Comparison of ENCODE assay signal across 8 cellular contexts in genomic region chr11:534592-535518, GRCh38. TPM values are rescaled to one million over a fixed set of nuclear protein-coding genes. Genes with fewer than 3 reads are reported as not detected.
DNase-seq lines count a peak whose midpoint lies in the region; ATAC-seq and TF ChIP-seq lines count a peak whose summit lies in the region.

No MANE protein-coding gene starts in this region.

- no peak overlapping the region for H2AFZ ChIP-seq in osteoblast (ENCODE audit: low read length)

- CTCF ChIA-PET in AG04450 (lab: Charles Lee), result interaction anchor here (0.6 to 1.0 kb wide), 3 partner anchors 15 to 166 kb away, joined by 3 to 4 read pairs (median 3); no protein-coding TSS in a partner anchor

- POLR2A ChIA-PET in AG04450 (lab: Yijun Ruan, JAX), result interaction anchor here (1.0 to 1.9 kb wide), 2 partner anchors 41 to 327 kb away, joined by 3 to 13 read pairs; partner anchors contain the start of genes BET1L, PHRF1 and RIC8A

- H3K79me2 ChIP-seq in osteoblast (ENCODE audit: insufficient read depth, low read length), result peaks cover 16% of the 10 kb centered on the region

- DNase-seq in AG04450 (ENCODE audit: low read depth, low spot score) (no peak), KBM-7 (peak; percentile 40), fibroblast of villous mesenchyme (ENCODE audit: low read depth) (peak; percentile 17), osteoblast (ENCODE audit: insufficient read length, low spot score, missing footprints) (peak; percentile 96), DMS114 treated with DMSO at 0.1 percent for 48 hours (lab: John Stamatoyannopoulos, UW; ENCODE audit: unreplicated experiment) (no peak)
- DNase-seq in activated CD8-positive, alpha-beta memory T cell treated with anti-CD3 and anti-CD28 coated beads, Interleukin-2, amount 50 U/mL, for 48 hours, result peak; percentile 69

- TF ChIP-seq CTCF in AG04450 (IDR thresholded peaks at IDR 0.05; ENCODE audit: low read depth, low read length) (no peak), fibroblast of villous mesenchyme (IDR thresholded peaks at IDR 0.05; ENCODE audit: insufficient read depth, low read depth, low read length) (no peak), osteoblast (IDR thresholded peaks at IDR 0.05; ENCODE audit: extremely low read depth, low read depth, low read length) (no peak)

- in situ Hi-C loops in KBM-7 (cut with MboI; ENCODE audit: low pct_unique_long_range_greater_than_20kb, low sequenced_read_pairs), result no loop called here

- H3K27me3 ChIP-seq in AG04450 (ENCODE audit: control insufficient read depth, insufficient read depth, low read length) (no peaks in the 10 kb centered on the region), osteoblast (ENCODE audit: insufficient read depth, low read length) (no peaks in the 10 kb centered on the region)

- peaks cover 13% of the 10 kb centered on the region for H3K36me3 ChIP-seq in osteoblast (ENCODE audit: insufficient read depth, low read length)

- no peaks in the 10 kb centered on the region; the same call in 1 of the 2 replicates for H3K9me3 ChIP-seq in AG04450 (ENCODE audit: control insufficient read depth, insufficient read depth, low read length)
- no peaks in the 10 kb centered on the region for H3K9me3 ChIP-seq in osteoblast (ENCODE audit: low read depth, low read length)

- peak; percentile 22 for ATAC-seq in GM18909 (IDR thresholded peaks at IDR 0.05; ENCODE audit: poor library complexity, unreplicated experiment)
- ATAC-seq in GM18870 (IDR thresholded peaks at IDR 0.05; ENCODE audit: unreplicated experiment), result no peak

- peaks cover 20% of the 10 kb centered on the region for H3K4me1 ChIP-seq in osteoblast (ENCODE audit: insufficient read depth, low read length)

- H3K4me2 ChIP-seq in osteoblast (ENCODE audit: insufficient read depth, low read length), result peak overlapping the region; percentile 87

- H4K20me1 ChIP-seq in osteoblast (ENCODE audit: insufficient read depth, low read length), result peaks cover 23% of the 10 kb centered on the region

- no peak overlapping the region for H3K27ac ChIP-seq in AG04450 (ENCODE audit: low read depth, low read length)
- H3K27ac ChIP-seq in osteoblast (ENCODE audit: low read depth, low read length), result peak overlapping the region; percentile 37

- H3K4me3 ChIP-seq in AG04450 (ENCODE audit: low read depth, low read length), result peak overlapping the region; percentile 73
- H3K4me3 ChIP-seq in fibroblast of villous mesenchyme (ENCODE audit: low read depth, low read length), result peak overlapping the region; percentile 79
- H3K4me3 ChIP-seq in osteoblast (ENCODE audit: insufficient read depth, low read length), result peak overlapping the region; percentile 80

RNA-seq across cellular contexts. Expression of gene HRAS, which starts 0.5 kb away (rescaled TPM):
- polyA plus RNA-seq in AG04450 (2011; rRNA removed), result 44.7 and 58.7 TPM in 2 replicates
- polyA minus RNA-seq in AG04450 (2011; rRNA and poly(A)+ RNA removed), result 57.0 and 71.2 TPM in 2 replicates
- total RNA-seq in fibroblast of villous mesenchyme (36.7 and 47.0 TPM in 2 replicates), osteoblast (28.6 and 35.7 TPM in 2 replicates)

RNA-seq across cellular contexts. Expression of gene LRRC56, which starts 2.5 kb away (rescaled TPM):
- 0.86 and 1.5 TPM in 2 replicates for polyA plus RNA-seq in AG04450 (2011; rRNA removed)
- polyA minus RNA-seq in AG04450 (2011; rRNA and poly(A)+ RNA removed), result 0.48 and 0.83 TPM in 2 replicates
- total RNA-seq in fibroblast of villous mesenchyme (0.43 and 0.64 TPM in 2 replicates), osteoblast (0.88 and 1.1 TPM in 2 replicates)

RNA-seq across cellular contexts. Expression of gene LMNTD2, which starts 25.7 kb away (rescaled TPM):
- polyA plus RNA-seq in AG04450 (2011; rRNA removed), result 0.32 and 0.67 TPM in 2 replicates
- polyA minus RNA-seq in AG04450 (2011; rRNA and poly(A)+ RNA removed), result not detected in 2 replicates
- 1.6 and 2.2 TPM in 2 replicates for total RNA-seq in fibroblast of villous mesenchyme
- 0.29 and 0.36 TPM in 2 replicates for total RNA-seq in osteoblast

RNA-seq across cellular contexts. Expression of gene RASSF7, which starts 25.9 kb away (rescaled TPM):
- polyA plus RNA-seq in AG04450 (2011; rRNA removed), result 2.5 and 4.3 TPM in 2 replicates
- polyA minus RNA-seq in AG04450 (2011; rRNA and poly(A)+ RNA removed), result 0.78 and 1.3 TPM in 2 replicates
- total RNA-seq in fibroblast of villous mesenchyme (14.2 and 15.5 TPM in 2 replicates), osteoblast (2.4 and 6.2 TPM in 2 replicates)

RNA-seq across cellular contexts. Expression of gene RNH1, which starts 27.8 kb away (rescaled TPM):
- polyA plus RNA-seq in AG04450 (2011; rRNA removed), result 98.6 and 168 TPM in 2 replicates
- polyA minus RNA-seq in AG04450 (2011; rRNA and poly(A)+ RNA removed), result 54.2 and 75.4 TPM in 2 replicates
- 259 and 276 TPM in 2 replicates for total RNA-seq in fibroblast of villous mesenchyme
- 441 and 506 TPM in 2 replicates for total RNA-seq in osteoblast

Comparison
In these comparisons a context has a peak if more than half of its experiments do, and no peak if none do; other contexts are left out.
1. DNase-seq: peak in KBM-7 (single experiment), activated CD8-positive, alpha-beta memory T cell treated with anti-CD3 and anti-CD28 coated beads, Interleukin-2, amount 50 U/mL, for 48 hours (single experiment), fibroblast of villous mesenchyme (single experiment) and osteoblast (single experiment); none in AG04450 (single experiment) and DMS114 treated with DMSO at 0.1 percent for 48 hours (single experiment).
2. Peak in every context shown above with its lines, with median percentiles within 50 percentile points of each other: H3K4me3 ChIP-seq.